23 cellular contexts compared by ENCODE assay signal in the genomic region with DNA sequence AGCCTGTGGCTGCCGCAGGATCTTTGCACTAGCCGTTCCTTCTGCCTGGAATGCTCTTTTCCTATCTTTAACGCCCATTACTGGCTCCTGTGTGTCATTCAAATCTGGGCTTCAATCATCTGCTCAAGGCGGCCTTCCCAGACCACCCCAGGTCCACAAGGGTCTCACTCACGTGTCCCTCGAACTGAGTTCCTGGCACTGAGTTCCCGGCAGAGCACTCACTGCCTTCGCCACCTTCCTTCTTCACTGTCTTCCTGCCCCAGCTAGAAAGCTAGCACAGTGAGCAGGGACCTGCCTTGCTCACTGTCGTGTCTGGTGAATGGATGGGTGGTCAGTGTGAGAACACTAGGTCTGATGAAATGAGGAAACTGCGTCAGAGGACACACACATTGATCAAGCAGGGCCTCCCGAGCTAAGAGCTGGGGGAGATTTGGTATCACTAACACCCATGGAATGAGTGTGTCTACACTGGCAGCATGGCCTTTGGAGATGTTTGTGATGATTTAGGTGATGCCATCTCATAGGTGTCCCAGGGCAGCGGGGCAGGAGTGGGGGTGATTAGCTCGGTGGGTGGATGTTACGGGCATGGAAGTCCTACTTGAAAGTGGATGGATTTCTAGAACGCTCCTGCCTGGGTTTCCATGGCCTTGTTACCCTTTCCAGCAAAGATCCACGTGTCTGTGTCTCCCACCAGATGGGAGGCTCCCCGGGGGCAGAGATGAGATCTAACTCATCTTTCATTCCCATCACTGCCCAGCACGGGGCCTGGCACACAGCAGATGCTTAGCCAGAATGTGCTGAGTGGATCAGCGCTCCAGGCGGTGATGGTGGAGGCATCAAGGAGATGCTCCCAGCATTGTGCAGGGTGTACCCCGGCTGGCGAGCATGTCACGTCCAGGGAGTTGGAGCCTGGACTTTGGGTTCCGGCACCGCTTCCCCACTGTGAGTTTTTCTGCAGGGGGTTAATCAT.
A peak's percentile ranks its signal among the peaks of the same experiment; 100 is the strongest.
DNase-seq lines count a peak whose midpoint lies in the region; TF ChIP-seq lines count a peak whose summit lies in the region.
"Had no signal": no experiment of that assay in that cellular context is flagged by ENCODE, and none has a peak within 500 bp of the region (broad histone marks: within the 10 kb centered on the region; RNA-seq: fewer than 3 reads in every experiment).

No MANE protein-coding gene starts in this region.

- H3K4me3 ChIP-seq in esophagus muscularis mucosa, result no peak overlapping the region
- no peak overlapping the region for H3K4me3 ChIP-seq in sigmoid colon
- H3K4me3 ChIP-seq: PC-9 had no signal

- peaks cover 0 to 20% (median 13%) of the 10 kb centered on the region in 4 donors for H3K9me3 ChIP-seq in esophagus muscularis mucosa
- peaks cover 0 to 6% (median 4%) of the 10 kb centered on the region in 4 donors for H3K9me3 ChIP-seq in sigmoid colon

- peak; percentile 32 for DNase-seq in activated CD8-positive, alpha-beta memory T cell treated with anti-CD3 and anti-CD28 coated beads for 24 hours
- no peak for DNase-seq in activated CD8-positive, alpha-beta memory T cell treated with anti-CD3 and anti-CD28 coated beads, Interleukin-2, amount 50 U/mL, for 4 hours
- DNase-seq in activated CD8-positive, alpha-beta memory T cell treated with anti-CD3 and anti-CD28 coated beads, Interleukin-2, amount 50 U/mL, for 48 hours, result peak; percentile 22
- DNase-seq in esophagus muscularis mucosa (ENCODE audit: extremely low spot score) (peak; percentile 82), posterior vena cava (ENCODE audit: low spot score) (peak; percentile 76), MV-4-11 (lab: John Stamatoyannopoulos, UW) (no peak), NCI-H2227 treated with DMSO at 0.1 percent for 48 hours (lab: John Stamatoyannopoulos, UW) (no peak), sigmoid colon (no peak)
- DNase-seq: 8988T; Calu3; DMS153; DND-41; Kasumi-1; NCI-H1105; NCI-H1436 treated with DMSO at 0.1 percent for 48 hours; NCI-H187 treated with DMSO at 0.1 percent for 48 hours; NCI-H2171 treated with DMSO at 0.1 percent for 48 hours; NCI-H524; NCI-H774; NK-92 treated with Interleukin-12 subunit alpha and Interleukin-12 subunit beta, amount 100 ng/mL, for 24 hours; PC-9; Right ventricle myocardium superior; RPMI8226 had no signal

- TF ChIP-seq EP300 in esophagus muscularis mucosa (IDR thresholded peaks at IDR 0.05), result no peak
- no peak for TF ChIP-seq EP300 in sigmoid colon (IDR thresholded peaks at IDR 0.05)

- TF ChIP-seq POLR2A in esophagus muscularis mucosa (IDR thresholded peaks at IDR 0.05; ENCODE audit: low read depth), result no peak
- TF ChIP-seq POLR2A in sigmoid colon (IDR thresholded peaks at IDR 0.05), result no peak

- 92% methylated on average over 25 of the region's 25 CpGs for WGBS in esophagus muscularis mucosa
- WGBS in sigmoid colon, 2 donors, result 87 to 93% methylated on average over 25 of the region's 25 CpGs

- TF ChIP-seq CTCF in esophagus muscularis mucosa (IDR thresholded peaks at IDR 0.05) (no peak), sigmoid colon (IDR thresholded peaks at IDR 0.05) (no peak)

- H3K27ac ChIP-seq in esophagus muscularis mucosa (replicated peaks in 1 of 4) (no peak overlapping the region), sigmoid colon (no peak overlapping the region)
- H3K27ac ChIP-seq: PC-9 had no signal

- intact Hi-C loops in esophagus muscularis mucosa (cut with DNase I), result no loop called here
- intact Hi-C loops in posterior vena cava (cut with DNase I), result no loop called here
- intact Hi-C loops in sigmoid colon (cut with DNase I), result no loop called here

- H3K4me1 ChIP-seq in esophagus muscularis mucosa, result no peaks in the 10 kb centered on the region
- no peaks in the 10 kb centered on the region for H3K4me1 ChIP-seq in sigmoid colon

- peaks cover 0 to 5% (median 0%) of the 10 kb centered on the region in 4 donors for H3K27me3 ChIP-seq in esophagus muscularis mucosa
- H3K27me3 ChIP-seq in sigmoid colon, result no peaks in the 10 kb centered on the region

- H3K36me3 ChIP-seq in esophagus muscularis mucosa (peaks cover 0 to 4% (median 2%) of the 10 kb centered on the region in 4 donors), sigmoid colon (peaks cover 0 to 19% (median 4%) of the 10 kb centered on the region in 4 donors)

Comparison
In these comparisons a context has a peak if more than half of its experiments do, and no peak if none do; other contexts are left out.
1. DNase-seq: peak in activated CD8-positive, alpha-beta memory T cell treated with anti-CD3 and anti-CD28 coated beads for 24 hours (single experiment), activated CD8-positive, alpha-beta memory T cell treated with anti-CD3 and anti-CD28 coated beads, Interleukin-2, amount 50 U/mL, for 48 hours (single experiment), esophagus muscularis mucosa (single experiment) and posterior vena cava (single experiment); none in activated CD8-positive, alpha-beta memory T cell treated with anti-CD3 and anti-CD28 coated beads, Interleukin-2, amount 50 U/mL, for 4 hours (single experiment), MV-4-11 (single experiment), NCI-H2227 treated with DMSO at 0.1 percent for 48 hours (single experiment) and sigmoid colon (single experiment).